ENCODE assay signal across 21 cellular contexts in the genomic region with DNA sequence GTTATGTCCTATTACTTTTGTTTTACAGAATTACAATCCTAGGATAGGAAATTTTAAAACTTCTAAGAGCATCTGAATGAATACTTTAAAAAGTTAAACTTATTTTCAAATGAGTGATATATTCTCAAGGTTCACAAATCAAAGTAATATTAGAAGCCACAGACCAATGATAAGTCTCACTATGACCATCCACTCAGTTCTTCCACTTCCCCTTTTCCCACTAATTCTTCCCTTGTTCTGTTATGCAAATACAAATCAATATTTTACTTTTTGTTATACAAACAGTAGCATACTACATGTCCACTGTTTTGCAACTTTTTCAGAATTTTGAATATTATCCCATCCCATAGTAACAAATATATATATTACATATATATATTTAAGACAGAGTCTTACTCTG. TPM values are rescaled to one million over a fixed set of nuclear protein-coding genes. Genes with fewer than 3 reads are reported as not detected.
DNase-seq lines count a peak whose midpoint lies in the region; ATAC-seq, FAIRE-seq and TF ChIP-seq lines count a peak whose summit lies in the region.
"Had no signal": no experiment of that assay in that cellular context is flagged by ENCODE, and none has a peak within 500 bp of the region (broad histone marks: within the 10 kb centered on the region; RNA-seq: fewer than 3 reads in every experiment).

No MANE protein-coding gene starts in this region.

- peaks cover 31% of the 10 kb centered on the region for H3K36me3 Mint-ChIP-seq in activated naive CD8-positive, alpha-beta T cell treated with anti-CD3 and anti-CD28 coated beads for 36 hours

- H3K9me3 Mint-ChIP-seq in activated naive CD8-positive, alpha-beta T cell treated with anti-CD3 and anti-CD28 coated beads for 36 hours, result no peaks in the 10 kb centered on the region
- H3K9me3 Mint-ChIP-seq: CD4-positive, CD25-positive, alpha-beta regulatory T cell; HFFc6 had no signal

- DNase-seq in GM12891 (ENCODE audit: insufficient read length, low spot score) (no peak), MV-4-11 (lab: John Stamatoyannopoulos, UW) (peak; percentile 23), SHP77 treated with DMSO at 0.1 percent for 48 hours (lab: John Stamatoyannopoulos, UW) (no peak), A172 (ENCODE audit: low spot score) (no peak)
- no peak for DNase-seq in activated naive CD8-positive, alpha-beta T cell treated with anti-CD3 and anti-CD28 coated beads for 36 hours
- no peak for DNase-seq in effector CD8-positive, alpha-beta T cell (lab: John Stamatoyannopoulos, UW)
- DNase-seq: 8988T; ACHN; Calu3; CD4-positive, CD25-positive, alpha-beta regulatory T cell; DMS 273 treated with DMSO at 0.1 percent for 48 hours; DMS79 treated with DMSO at 0.1 percent for 48 hours; EL; HCEC 1CT; HFFc6; IMR-90; KG1 had no signal

- H3K27me3 Mint-ChIP-seq in activated naive CD8-positive, alpha-beta T cell treated with anti-CD3 and anti-CD28 coated beads for 36 hours, result no peaks in the 10 kb centered on the region
- H3K27me3 Mint-ChIP-seq: CD4-positive, CD25-positive, alpha-beta regulatory T cell had no signal

- H3K27ac Mint-ChIP-seq in activated naive CD8-positive, alpha-beta T cell treated with anti-CD3 and anti-CD28 coated beads for 36 hours, result peak overlapping the region; percentile 62
- H3K27ac Mint-ChIP-seq: CD4-positive, CD25-positive, alpha-beta regulatory T cell; HFFc6 had no signal

- ATAC-seq in GM21360 (IDR thresholded peaks at IDR 0.05; ENCODE audit: unreplicated experiment), result peak; percentile 55
- no peak for ATAC-seq in GM21723 (IDR thresholded peaks at IDR 0.05; ENCODE audit: unreplicated experiment)

- no peak overlapping the region for H3K4me3 Mint-ChIP-seq in activated naive CD8-positive, alpha-beta T cell treated with anti-CD3 and anti-CD28 coated beads for 36 hours
- H3K4me3 Mint-ChIP-seq: CD4-positive, CD25-positive, alpha-beta regulatory T cell; HFFc6 had no signal

- TF ChIP-seq POLR2A in GM12891 (IDR thresholded peaks at IDR 0.05; ENCODE audit: low read depth, low read length), result no peak

- peaks cover 8% of the 10 kb centered on the region for H3K4me1 Mint-ChIP-seq in activated naive CD8-positive, alpha-beta T cell treated with anti-CD3 and anti-CD28 coated beads for 36 hours

- no peak for FAIRE-seq in GM12891 (lab: Jason Lieb, UNC)
- FAIRE-seq: G401.6 had no signal

TF ChIP-seq in GM12891, 5 proteins besides CTCF, POLR2A, EP300 and RAD21:
- TF ChIP-seq POU2F2 (IDR thresholded peaks at IDR 0.05; ENCODE audit: low read depth, low read length) (no peak), SPI1 (IDR thresholded peaks at IDR 0.05; ENCODE audit: low read depth, low read length) (peak; percentile 97)

RNA-seq across cellular contexts. Expression of gene USP37, which starts 20.2 kb away (rescaled TPM):
- polyA plus RNA-seq in GM12891 (2012; ENCODE audit: low read depth, missing spikeins), result 3.8 TPM
- 10 to 100 TPM; 29.7 to 31.2 TPM for total RNA-seq in activated naive CD8-positive, alpha-beta T cell treated with anti-CD3 and anti-CD28 coated beads for 36 hours
- total RNA-seq in A172 (2014; rRNA removed; shearing (Covaris generic)), result 15.8 and 19.1 TPM in 2 replicates

RNA-seq across cellular contexts. Expression of gene CNOT9, which starts 20.7 kb away (rescaled TPM):
- polyA plus RNA-seq in GM12891 (2012; ENCODE audit: low read depth, missing spikeins), result 43.9 TPM
- total RNA-seq in activated naive CD8-positive, alpha-beta T cell treated with anti-CD3 and anti-CD28 coated beads for 36 hours, result 100 to 1,000 TPM; 129 to 131 TPM
- total RNA-seq in A172 (2014; rRNA removed; shearing (Covaris generic)), result 99.4 and 114 TPM in 2 replicates

RNA-seq across cellular contexts. Expression of gene PLCD4, which starts 59.7 kb away (rescaled TPM):
- 0.60 TPM for polyA plus RNA-seq in GM12891 (2012; ENCODE audit: low read depth, missing spikeins)
- under 1 TPM in 1 of 2 experiments, not detected in 1; 0.22 TPM for total RNA-seq in activated naive CD8-positive, alpha-beta T cell treated with anti-CD3 and anti-CD28 coated beads for 36 hours
- total RNA-seq in A172 (2014; rRNA removed; shearing (Covaris generic)), result 1.3 and 6.9 TPM in 2 replicates
- total RNA-seq: HT-29 had no signal
